ENCODE assay signal across 9 cellular contexts in the genomic region with DNA sequence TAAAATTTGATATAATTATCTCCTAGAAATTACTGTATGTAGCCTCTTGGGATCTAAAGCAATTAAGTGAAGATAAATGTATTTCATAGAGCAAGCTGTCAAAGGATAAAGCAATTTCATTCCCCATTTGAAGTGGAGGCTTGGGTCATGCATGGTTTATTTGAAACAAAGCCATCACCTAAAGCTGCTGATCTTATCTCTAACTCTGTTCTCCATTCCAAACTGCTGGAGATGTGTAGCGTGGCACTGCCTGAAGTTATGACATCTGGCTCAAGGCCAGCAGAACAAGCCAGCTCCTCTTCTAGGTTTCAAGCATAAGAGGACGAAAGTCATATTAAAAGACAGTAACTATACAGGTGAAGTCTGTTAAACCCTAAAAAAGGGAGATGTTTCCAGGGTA.
DNase-seq lines count a peak whose midpoint lies in the region; ATAC-seq, FAIRE-seq and TF ChIP-seq lines count a peak whose summit lies in the region.
"Had no signal": no experiment of that assay in that cellular context is flagged by ENCODE, and none has a peak within 500 bp of the region (broad histone marks: within the 10 kb centered on the region; RNA-seq: fewer than 3 reads in every experiment).

No MANE protein-coding gene starts in this region.

- H3K4me3 Mint-ChIP-seq in activated CD8-positive, alpha-beta T cell treated with anti-CD3 and anti-CD28 coated beads for 36 hours: no peak overlapping the region
- no peak overlapping the region for H3K4me3 Mint-ChIP-seq in natural killer cell treated with Interleukin-12 subunit alpha and Interleukin-12 subunit beta and Interleukin-15 and Interleukin-18, amount 100 ng/mL, for 72 hours

- POLR2A ChIA-PET in activated CD8-positive, alpha-beta T cell treated with anti-CD3 and anti-CD28 coated beads for 36 hours (lab: Charles Lee): no interaction called here

- intact Hi-C loops in activated CD8-positive, alpha-beta T cell treated with anti-CD3 and anti-CD28 coated beads for 36 hours (cut with micrococcal nuclease): no loop called here

- no peaks in the 10 kb centered on the region for H3K9me3 Mint-ChIP-seq in activated CD8-positive, alpha-beta T cell treated with anti-CD3 and anti-CD28 coated beads for 36 hours
- no peaks in the 10 kb centered on the region for H3K9me3 Mint-ChIP-seq in natural killer cell treated with Interleukin-12 subunit alpha and Interleukin-12 subunit beta and Interleukin-15 and Interleukin-18, amount 100 ng/mL, for 72 hours

- peak overlapping the region; percentile 38 for H3K27ac Mint-ChIP-seq in activated CD8-positive, alpha-beta T cell treated with anti-CD3 and anti-CD28 coated beads for 36 hours
- H3K27ac Mint-ChIP-seq in natural killer cell treated with Interleukin-12 subunit alpha and Interleukin-12 subunit beta and Interleukin-15 and Interleukin-18, amount 100 ng/mL, for 72 hours: peak overlapping the region; percentile 55 to 92

- peaks cover 26% of the 10 kb centered on the region for H3K4me1 Mint-ChIP-seq in activated CD8-positive, alpha-beta T cell treated with anti-CD3 and anti-CD28 coated beads for 36 hours (ENCODE audit: low read depth)
- peaks cover 24 to 29% of the 10 kb centered on the region in 2 donors for H3K4me1 Mint-ChIP-seq in natural killer cell treated with Interleukin-12 subunit alpha and Interleukin-12 subunit beta and Interleukin-15 and Interleukin-18, amount 100 ng/mL, for 72 hours (ENCODE audit: low read depth in 2 of 2)

- CTCF ChIA-PET in activated CD8-positive, alpha-beta T cell treated with anti-CD3 and anti-CD28 coated beads for 36 hours (lab: Charles Lee): interaction anchor here (0.8 to 1.3 kb wide), 4 partner anchors 15 to 106 kb away, joined by 3 to 6 read pairs (median 4); no protein-coding TSS in a partner anchor

- peak in 1 of 2 experiments; percentile 60 for DNase-seq in HL-60 (ENCODE audit: low read depth in 1 of 2, low spot score in 1 of 2)
- no peak for DNase-seq in activated CD8-positive, alpha-beta T cell treated with anti-CD3 and anti-CD28 coated beads for 36 hours
- DNase-seq in natural killer cell treated with Interleukin-12 subunit alpha and Interleukin-12 subunit beta and Interleukin-15 and Interleukin-18, amount 100 ng/mL, for 72 hours (ENCODE audit: low spot score): no peak
- no peak for DNase-seq in urothelium cell line (ENCODE audit: low spot score)
- DNase-seq in activated CD4-positive, alpha-beta T cell treated with anti-CD3 and anti-CD28 coated beads for 4 hours: no peak
- DNase-seq in GM10266 (ENCODE audit: extremely low spot score): no peak

- peak; percentile 32 for ATAC-seq in GM18502 (IDR thresholded peaks at IDR 0.05; ENCODE audit: poor library complexity, unreplicated experiment)
- no peak for ATAC-seq in activated CD8-positive, alpha-beta T cell treated with anti-CD3 and anti-CD28 coated beads for 36 hours
- ATAC-seq in natural killer cell treated with Interleukin-12 subunit alpha and Interleukin-12 subunit beta and Interleukin-15 and Interleukin-18, amount 100 ng/mL, for 72 hours: no peak
- no peak for ATAC-seq in GM21723 (IDR thresholded peaks at IDR 0.05; ENCODE audit: unreplicated experiment)

- peaks cover 8% of the 10 kb centered on the region for H3K36me3 Mint-ChIP-seq in activated CD8-positive, alpha-beta T cell treated with anti-CD3 and anti-CD28 coated beads for 36 hours (ENCODE audit: low read depth)
- H3K36me3 Mint-ChIP-seq in natural killer cell treated with Interleukin-12 subunit alpha and Interleukin-12 subunit beta and Interleukin-15 and Interleukin-18, amount 100 ng/mL, for 72 hours: no peaks in the 10 kb centered on the region

- H3K27me3 Mint-ChIP-seq in activated CD8-positive, alpha-beta T cell treated with anti-CD3 and anti-CD28 coated beads for 36 hours: no peaks in the 10 kb centered on the region
- H3K27me3 Mint-ChIP-seq in natural killer cell treated with Interleukin-12 subunit alpha and Interleukin-12 subunit beta and Interleukin-15 and Interleukin-18, amount 100 ng/mL, for 72 hours: no peaks in the 10 kb centered on the region

- no peak overlapping the region for H3K4me3 ChIP-seq in HL-60 (replicated peaks; ENCODE audit: insufficient read depth, low read length)

- no peak for FAIRE-seq in urothelium cell line (lab: Jason Lieb, UNC)
- FAIRE-seq: endometrium had no signal

- H3K27me3 ChIP-seq in HL-60 (ENCODE audit: insufficient read depth, poor library complexity, severe bottlenecking): no peaks in the 10 kb centered on the region

- TF ChIP-seq CTCF in HL-60 (IDR thresholded peaks at IDR 0.05; ENCODE audit: insufficient read depth, low read length) (no peak), GM10266 (IDR thresholded peaks at IDR 0.05; ENCODE audit: control insufficient read depth, insufficient read depth, low read depth, missing control alignments) (no peak)
- TF ChIP-seq CTCF in activated CD8-positive, alpha-beta T cell treated with anti-CD3 and anti-CD28 coated beads for 36 hours (IDR thresholded peaks at IDR 0.05): no peak

- H3K27ac ChIP-seq in HL-60 (replicated peaks): peak overlapping the region; percentile 33; the same call in 1 of the 2 replicates
